3 cellular contexts compared by ENCODE assay signal in genomic region chr7:91719008-91719407, GRCh38.
"Had no signal": no experiment of that assay in that cellular context is flagged by ENCODE, and none has a peak within 500 bp of the region (broad histone marks: within the 10 kb centered on the region; RNA-seq: fewer than 3 reads in every experiment).

No MANE protein-coding gene starts in this region.

- H3K4me2 ChIP-seq: GM23338 had no signal

- DNase-seq: H9, HCEC 1CT had no signal

- H3K4me3 ChIP-seq: GM23338 had no signal
